6 cellular contexts compared by ENCODE assay signal in the genomic region with DNA sequence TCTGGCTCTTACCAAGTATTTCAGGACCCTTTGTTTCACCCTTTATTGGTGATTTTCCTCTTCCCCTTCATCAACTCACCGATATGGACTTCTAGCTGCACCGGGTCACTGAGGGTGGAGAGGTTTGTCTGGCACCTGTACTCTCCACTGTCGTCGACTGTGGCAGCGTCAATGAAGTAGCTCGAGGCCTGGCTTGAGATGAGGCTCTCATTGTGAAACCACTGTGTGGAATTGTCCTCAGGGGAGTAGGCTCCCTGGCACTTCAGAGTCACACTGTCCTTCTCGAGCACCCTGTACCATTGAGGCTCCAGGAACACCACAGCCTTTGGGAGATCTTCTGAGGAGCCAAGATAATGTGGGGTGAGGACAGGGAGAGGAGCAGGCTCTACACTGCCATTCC. TPM values are rescaled to one million over a fixed set of nuclear protein-coding genes. Genes with fewer than 3 reads are reported as not detected.
"Had no signal": no experiment of that assay in that cellular context is flagged by ENCODE, and none has a peak within 500 bp of the region (broad histone marks: within the 10 kb centered on the region; RNA-seq: fewer than 3 reads in every experiment).

No MANE protein-coding gene starts in this region.

RNA-seq across cellular contexts. Expression of gene FCGR3A, which starts 1.3 kb away (rescaled TPM):
- total RNA-seq: GM23248, H4, H7, HepG2, HFFc6, HT1080 had no signal
- polyA plus RNA-seq: GM23248, HepG2 had no signal

RNA-seq across cellular contexts. Expression of gene HSPA6, which starts 24.0 kb away (rescaled TPM):
- total RNA-seq: GM23248, H7, HepG2 had no signal

RNA-seq across cellular contexts. Expression of gene FCGR2A, which starts 43.1 kb away (rescaled TPM):
- total RNA-seq: GM23248, H7, HepG2 had no signal
- polyA plus RNA-seq: GM23248 had no signal
